Comparison of ENCODE assay signal across 10 cellular contexts in genomic region chr7:128168667-128169210, GRCh38.
DNase-seq lines count a peak whose midpoint lies in the region; ATAC-seq lines count a peak whose summit lies in the region.
"Had no signal": no experiment of that assay in that cellular context is flagged by ENCODE, and none has a peak within 500 bp of the region (broad histone marks: within the 10 kb centered on the region; RNA-seq: fewer than 3 reads in every experiment).

No MANE protein-coding gene starts in this region.

- no peak for ATAC-seq in stimulated activated naive CD8-positive, alpha-beta T cell treated with anti-CD3 and anti-CD28 coated beads, Interleukin-15, amount 100 ng/mL, for 72 hours
- no peak for ATAC-seq in GM18907 (IDR thresholded peaks at IDR 0.05; ENCODE audit: unreplicated experiment)

- H3K27me3 Mint-ChIP-seq in activated T-helper 1 cell treated with anti-CD3 and anti-CD28 coated beads, Interleukin-12 subunit alpha, Interleukin-12 subunit beta, Interleukin-2, Interleukin-4 antibody, amounts not matched to agents 30 ng/mL and 10 ng/mL and 1 ng/mL, durations not matched to agents 14 hours and 24 hours and 36 hours (ENCODE audit: insufficient read depth): peaks cover 57% of the 10 kb centered on the region
- H3K27me3 Mint-ChIP-seq in stimulated activated naive CD8-positive, alpha-beta T cell treated with anti-CD3 and anti-CD28 coated beads, Interleukin-15, amount 100 ng/mL, for 72 hours: peaks cover 70% of the 10 kb centered on the region

- H3K36me3 Mint-ChIP-seq in activated T-helper 1 cell treated with anti-CD3 and anti-CD28 coated beads, Interleukin-12 subunit alpha, Interleukin-12 subunit beta, Interleukin-2, Interleukin-4 antibody, amounts not matched to agents 30 ng/mL and 10 ng/mL and 1 ng/mL, durations not matched to agents 14 hours and 24 hours and 36 hours (ENCODE audit: low read depth): no peaks in the 10 kb centered on the region

- H3K4me3 Mint-ChIP-seq in activated T-helper 1 cell treated with anti-CD3 and anti-CD28 coated beads, Interleukin-12 subunit alpha, Interleukin-12 subunit beta, Interleukin-2, Interleukin-4 antibody, amounts not matched to agents 30 ng/mL and 10 ng/mL and 1 ng/mL, durations not matched to agents 14 hours and 24 hours and 36 hours: peak overlapping the region; percentile 31
- peak overlapping the region; percentile 47 to 76 for H3K4me3 Mint-ChIP-seq in stimulated activated naive CD8-positive, alpha-beta T cell treated with anti-CD3 and anti-CD28 coated beads, Interleukin-15, amount 100 ng/mL, for 72 hours

- peaks cover 22% of the 10 kb centered on the region for H3K4me1 Mint-ChIP-seq in activated T-helper 1 cell treated with anti-CD3 and anti-CD28 coated beads, Interleukin-12 subunit alpha, Interleukin-12 subunit beta, Interleukin-2, Interleukin-4 antibody, amounts not matched to agents 30 ng/mL and 10 ng/mL and 1 ng/mL, durations not matched to agents 14 hours and 24 hours and 36 hours (ENCODE audit: low read depth)
- H3K4me1 Mint-ChIP-seq in stimulated activated naive CD8-positive, alpha-beta T cell treated with anti-CD3 and anti-CD28 coated beads, Interleukin-15, amount 100 ng/mL, for 72 hours: peaks cover 32% of the 10 kb centered on the region

- no peak overlapping the region for H3K27ac Mint-ChIP-seq in activated T-helper 1 cell treated with anti-CD3 and anti-CD28 coated beads, Interleukin-12 subunit alpha, Interleukin-12 subunit beta, Interleukin-2, Interleukin-4 antibody, amounts not matched to agents 30 ng/mL and 10 ng/mL and 1 ng/mL, durations not matched to agents 14 hours and 24 hours and 36 hours
- no peak overlapping the region for H3K27ac Mint-ChIP-seq in stimulated activated naive CD8-positive, alpha-beta T cell treated with anti-CD3 and anti-CD28 coated beads, Interleukin-15, amount 100 ng/mL, for 72 hours

- intact Hi-C loops in activated T-helper 1 cell treated with anti-CD3 and anti-CD28 coated beads, Interleukin-12 subunit alpha, Interleukin-12 subunit beta, Interleukin-2, Interleukin-4 antibody, amounts not matched to agents 30 ng/mL and 10 ng/mL and 1 ng/mL, durations not matched to agents 14 hours and 24 hours and 36 hours (cut with micrococcal nuclease): loop anchor here (1.0 kb wide), 1 partner anchor 32 kb away; no protein-coding TSS in a partner anchor

- H3K9me3 Mint-ChIP-seq in activated T-helper 1 cell treated with anti-CD3 and anti-CD28 coated beads, Interleukin-12 subunit alpha, Interleukin-12 subunit beta, Interleukin-2, Interleukin-4 antibody, amounts not matched to agents 30 ng/mL and 10 ng/mL and 1 ng/mL, durations not matched to agents 14 hours and 24 hours and 36 hours: no peaks in the 10 kb centered on the region
- no peaks in the 10 kb centered on the region for H3K9me3 Mint-ChIP-seq in stimulated activated naive CD8-positive, alpha-beta T cell treated with anti-CD3 and anti-CD28 coated beads, Interleukin-15, amount 100 ng/mL, for 72 hours

- DNase-seq in activated T-cell treated with anti-CD3 and anti-CD28 coated beads, Interleukin-2, amount 50 U/mL, for 1 hour: peak; percentile 21
- DNase-seq in activated T-cell treated with anti-CD3 and anti-CD28 coated beads for 4 hours: no peak
- DNase-seq in activated T-helper 1 cell treated with anti-CD3 and anti-CD28 coated beads, Interleukin-12 subunit alpha, Interleukin-12 subunit beta, Interleukin-2, Interleukin-4 antibody, amounts not matched to agents 30 ng/mL and 10 ng/mL and 1 ng/mL, durations not matched to agents 14 hours and 24 hours and 36 hours (ENCODE audit: low spot score): no peak
- DNase-seq in iPS DF 19.7 (ENCODE audit: low read depth, low spot score): peak; percentile 56
- peak; percentile 14 to 22 for DNase-seq in stimulated activated naive CD8-positive, alpha-beta T cell treated with anti-CD3 and anti-CD28 coated beads, Interleukin-15, amount 100 ng/mL, for 72 hours
- DNase-seq in CD1c-positive myeloid dendritic cell (ENCODE audit: extremely low spot score): no peak
- DNase-seq in ureter (ENCODE audit: low spot score): no peak
- DNase-seq: NCI-H1048; stimulated activated CD4-positive, alpha-beta T cell treated with anti-CD3 and anti-CD28 coated beads, Interleukin-2, amount 100 ng/mL, for 48 hours had no signal

Comparison
In these comparisons a context has a peak if more than half of its experiments do, and no peak if none do; other contexts are left out.
1. DNase-seq: peak in activated T-cell treated with anti-CD3 and anti-CD28 coated beads, Interleukin-2, amount 50 U/mL, for 1 hour (single experiment), iPS DF 19.7 (single experiment) and stimulated activated naive CD8-positive, alpha-beta T cell treated with anti-CD3 and anti-CD28 coated beads, Interleukin-15, amount 100 ng/mL, for 72 hours (2 of 2); none in activated T-cell treated with anti-CD3 and anti-CD28 coated beads for 4 hours (single experiment), activated T-helper 1 cell treated with anti-CD3 and anti-CD28 coated beads, Interleukin-12 subunit alpha, Interleukin-12 subunit beta, Interleukin-2, Interleukin-4 antibody, amounts not matched to agents 30 ng/mL and 10 ng/mL and 1 ng/mL, durations not matched to agents 14 hours and 24 hours and 36 hours (single experiment), CD1c-positive myeloid dendritic cell (single experiment) and ureter (single experiment).